ENCODE assay signal across 15 cellular contexts in the genomic region with DNA sequence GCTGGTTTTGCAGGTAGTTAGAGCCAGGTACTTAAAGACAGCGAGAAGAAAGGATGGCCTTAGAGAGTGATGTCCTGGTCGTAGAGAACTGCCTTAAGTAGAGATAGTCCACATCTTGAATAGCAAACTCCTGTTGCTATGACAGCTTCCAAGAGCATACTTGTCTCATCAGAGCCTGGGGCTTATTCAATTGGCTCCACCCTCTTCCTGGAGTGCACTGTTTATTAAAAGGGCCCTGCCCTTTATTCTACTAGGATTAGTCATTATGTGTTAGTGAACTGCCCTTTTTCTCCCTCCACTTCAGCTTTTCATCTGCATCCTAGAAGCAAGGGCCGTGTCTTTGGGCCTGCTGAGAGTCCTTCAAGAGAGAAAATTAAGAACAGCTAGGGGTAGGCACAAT.
DNase-seq lines count a peak whose midpoint lies in the region; ATAC-seq and TF ChIP-seq lines count a peak whose summit lies in the region.
"Had no signal": no experiment of that assay in that cellular context is flagged by ENCODE, and none has a peak within 500 bp of the region (broad histone marks: within the 10 kb centered on the region; RNA-seq: fewer than 3 reads in every experiment).

No MANE protein-coding gene starts in this region.

- no peaks in the 10 kb centered on the region for H3K27me3 Mint-ChIP-seq in activated CD4-positive, alpha-beta memory T cell treated with anti-CD3 and anti-CD28 coated beads for 36 hours
- peaks cover 4% of the 10 kb centered on the region for H3K27me3 Mint-ChIP-seq in activated CD4-positive, alpha-beta memory T cell treated with anti-CD3 and anti-CD28 coated beads, Interleukin-2, amount 10 ng/mL, durations not matched to agents 7 days and 5 days
- H3K27me3 Mint-ChIP-seq: effector memory CD8-positive, alpha-beta T cell had no signal

- POLR2A ChIA-PET in A673 (lab: Charles Lee; ENCODE audit: low non-redundant PET), result no interaction called here
- POLR2A ChIA-PET in activated CD4-positive, alpha-beta memory T cell treated with anti-CD3 and anti-CD28 coated beads for 36 hours (lab: Charles Lee), result no interaction called here
- POLR2A ChIA-PET in activated CD4-positive, alpha-beta memory T cell treated with anti-CD3 and anti-CD28 coated beads, Interleukin-2, amount 10 ng/mL, durations not matched to agents 7 days and 5 days (lab: Charles Lee), result no interaction called here

- H3K9me3 ChIP-seq in A673 (ENCODE audit: low read depth, low read length, poor library complexity, severe bottlenecking) (peaks cover 11% of the 10 kb centered on the region), NT2/D1 (ENCODE audit: insufficient read depth, low read length) (no peaks in the 10 kb centered on the region)

- no peak for TF ChIP-seq CTCF in A673 (conservative IDR thresholded peaks at IDR 0.05; ENCODE audit: low read depth, low read length)

- BruUV-seq in A673 (replicated peaks; lab: Mats Ljungman, UMichigan), result no TSS peak

- H3K36me3 Mint-ChIP-seq in activated CD4-positive, alpha-beta memory T cell treated with anti-CD3 and anti-CD28 coated beads for 36 hours, result no peaks in the 10 kb centered on the region
- no peaks in the 10 kb centered on the region for H3K36me3 Mint-ChIP-seq in activated CD4-positive, alpha-beta memory T cell treated with anti-CD3 and anti-CD28 coated beads, Interleukin-2, amount 10 ng/mL, durations not matched to agents 7 days and 5 days (ENCODE audit: low read depth)
- H3K36me3 Mint-ChIP-seq: CD8-positive, alpha-beta T cell had no signal

- peaks cover 8% of the 10 kb centered on the region for H3K4me1 Mint-ChIP-seq in activated CD4-positive, alpha-beta memory T cell treated with anti-CD3 and anti-CD28 coated beads for 36 hours (ENCODE audit: low read depth)
- H3K4me1 Mint-ChIP-seq in activated CD4-positive, alpha-beta memory T cell treated with anti-CD3 and anti-CD28 coated beads, Interleukin-2, amount 10 ng/mL, durations not matched to agents 7 days and 5 days, result peaks cover 8% of the 10 kb centered on the region

- ATAC-seq in HG03565 (IDR thresholded peaks at IDR 0.05; ENCODE audit: unreplicated experiment), result no peak
- ATAC-seq: CD8-positive, alpha-beta T cell; effector memory CD8-positive, alpha-beta T cell had no signal

- DNase-seq in A673 (ENCODE audit: low spot score) (peak; percentile 46), ELR (ENCODE audit: low read depth) (peak; percentile 89), NT2/D1 (ENCODE audit: low read depth, low spot score) (peak; percentile 2), fibroblast of the conjunctiva (ENCODE audit: low read depth) (peak; percentile 59), NCI-H146 treated with DMSO at 0.1 percent for 48 hours (lab: John Stamatoyannopoulos, UW; ENCODE audit: unreplicated experiment) (no peak)
- no peak for DNase-seq in activated CD4-positive, alpha-beta memory T cell treated with anti-CD3 and anti-CD28 coated beads for 36 hours
- no peak for DNase-seq in activated CD4-positive, alpha-beta memory T cell treated with anti-CD3 and anti-CD28 coated beads, Interleukin-2, amount 10 ng/mL, durations not matched to agents 7 days and 5 days
- DNase-seq: activated naive CD4-positive, alpha-beta T cell treated with Interleukin-2 at 50 U/mL for 16 hours; CD8-positive, alpha-beta T cell; effector memory CD8-positive, alpha-beta T cell; islet precursor cell; stimulated activated CD4-positive, alpha-beta T cell treated with anti-CD3 and anti-CD28 coated beads, Interleukin-2, amount 100 ng/mL, for 48 hours; substantia nigra had no signal

- intact Hi-C loops in A673 (cut with micrococcal nuclease; ENCODE audit: unreplicated experiment), result no loop called here
- intact Hi-C loops in activated CD4-positive, alpha-beta memory T cell treated with anti-CD3 and anti-CD28 coated beads for 36 hours (cut with micrococcal nuclease), result no loop called here

- H3K9ac ChIP-seq in NT2/D1 (ENCODE audit: insufficient read length, low read depth), result no peak overlapping the region

- no peak overlapping the region for H3K4me3 Mint-ChIP-seq in activated CD4-positive, alpha-beta memory T cell treated with anti-CD3 and anti-CD28 coated beads for 36 hours
- H3K4me3 Mint-ChIP-seq in activated CD4-positive, alpha-beta memory T cell treated with anti-CD3 and anti-CD28 coated beads, Interleukin-2, amount 10 ng/mL, durations not matched to agents 7 days and 5 days, result no peak overlapping the region
- H3K4me3 Mint-ChIP-seq: CD8-positive, alpha-beta T cell; effector memory CD8-positive, alpha-beta T cell; neural crest cell had no signal

- no peak overlapping the region for H3K27ac ChIP-seq in A673 (ENCODE audit: low read depth, low read length, poor library complexity, severe bottlenecking)

- no peak overlapping the region for H3K4me3 ChIP-seq in A673 (ENCODE audit: low read depth, low read length, poor library complexity, severe bottlenecking)
- no peak overlapping the region for H3K4me3 ChIP-seq in NT2/D1 (ENCODE audit: insufficient read length, low read depth)

- peaks cover 20% of the 10 kb centered on the region for H3K9me3 Mint-ChIP-seq in activated CD4-positive, alpha-beta memory T cell treated with anti-CD3 and anti-CD28 coated beads for 36 hours
- H3K9me3 Mint-ChIP-seq in activated CD4-positive, alpha-beta memory T cell treated with anti-CD3 and anti-CD28 coated beads, Interleukin-2, amount 10 ng/mL, durations not matched to agents 7 days and 5 days, result no peaks in the 10 kb centered on the region
- H3K9me3 Mint-ChIP-seq: effector memory CD8-positive, alpha-beta T cell had no signal

- no peaks in the 10 kb centered on the region for H3K36me3 ChIP-seq in A673 (ENCODE audit: insufficient read depth, low read length, poor library complexity, severe bottlenecking)
- no peaks in the 10 kb centered on the region for H3K36me3 ChIP-seq in NT2/D1 (ENCODE audit: insufficient read depth, insufficient read length, low read length)

- H3K27me3 ChIP-seq in A673 (replicated peaks; ENCODE audit: insufficient read depth, low read depth, low read length, poor library complexity), result no peaks in the 10 kb centered on the region
- H3K27me3 ChIP-seq in NT2/D1 (ENCODE audit: insufficient read depth, insufficient read length), result no peaks in the 10 kb centered on the region

- CTCF ChIA-PET in A673 (lab: Charles Lee), result no interaction called here
- CTCF ChIA-PET in activated CD4-positive, alpha-beta memory T cell treated with anti-CD3 and anti-CD28 coated beads for 36 hours (lab: Charles Lee), result interaction anchor here (0.6 kb wide), 1 partner anchor 92 kb away, joined by 3 read pairs; no protein-coding TSS in a partner anchor
- CTCF ChIA-PET in activated CD4-positive, alpha-beta memory T cell treated with anti-CD3 and anti-CD28 coated beads, Interleukin-2, amount 10 ng/mL, durations not matched to agents 7 days and 5 days (lab: Charles Lee), result no interaction called here

- H3K4me1 ChIP-seq in A673 (ENCODE audit: insufficient read depth, low read length, poor library complexity, severe bottlenecking) (no peaks in the 10 kb centered on the region), NT2/D1 (ENCODE audit: insufficient read depth, insufficient read length) (no peaks in the 10 kb centered on the region)

- H3K27ac Mint-ChIP-seq in activated CD4-positive, alpha-beta memory T cell treated with anti-CD3 and anti-CD28 coated beads for 36 hours, result no peak overlapping the region
- no peak overlapping the region for H3K27ac Mint-ChIP-seq in activated CD4-positive, alpha-beta memory T cell treated with anti-CD3 and anti-CD28 coated beads, Interleukin-2, amount 10 ng/mL, durations not matched to agents 7 days and 5 days
- H3K27ac Mint-ChIP-seq: CD8-positive, alpha-beta T cell; effector memory CD8-positive, alpha-beta T cell had no signal

Comparison
In these comparisons a context has a peak if more than half of its experiments do, and no peak if none do; other contexts are left out.
1. DNase-seq: peak in A673 (single experiment), ELR (single experiment), NT2/D1 (single experiment) and fibroblast of the conjunctiva (single experiment); none in activated CD4-positive, alpha-beta memory T cell treated with anti-CD3 and anti-CD28 coated beads for 36 hours (single experiment), NCI-H146 treated with DMSO at 0.1 percent for 48 hours (single experiment) and activated CD4-positive, alpha-beta memory T cell treated with anti-CD3 and anti-CD28 coated beads, Interleukin-2, amount 10 ng/mL, durations not matched to agents 7 days and 5 days (single experiment).